In the genomic region with DNA sequence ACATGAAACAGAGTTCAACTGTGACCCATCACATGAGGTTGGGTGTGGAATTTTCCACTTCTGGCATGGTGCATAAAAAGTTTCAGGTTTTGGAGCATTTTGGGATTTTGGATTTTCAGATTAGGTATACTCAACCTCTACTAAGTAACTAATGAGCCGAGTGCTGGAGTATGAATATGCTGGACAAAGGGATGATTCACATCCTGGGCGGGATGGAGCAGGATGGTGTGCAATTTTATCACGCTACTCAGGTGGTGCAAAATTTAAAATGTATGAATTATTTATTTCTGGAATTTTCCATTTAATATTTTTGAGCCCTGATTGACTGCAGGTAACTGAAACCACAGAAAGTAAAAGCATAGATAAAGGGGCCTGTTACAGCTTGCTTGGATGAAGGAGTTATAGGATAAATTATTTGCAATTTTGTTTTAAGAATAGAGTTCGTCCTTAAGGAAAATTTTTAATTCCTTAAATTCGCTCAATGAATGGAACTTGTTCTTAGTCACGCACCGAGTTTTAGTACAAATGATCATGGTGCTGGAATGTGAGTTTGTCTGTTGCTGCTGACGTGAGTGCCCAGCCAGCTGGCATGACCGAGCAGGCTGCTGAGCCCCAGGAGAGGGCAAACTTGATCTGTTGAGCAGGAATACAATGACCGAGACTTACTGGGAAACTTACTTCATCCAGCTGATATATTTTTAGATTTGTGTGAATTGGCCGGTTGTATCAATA, we compare ENCODE assay signal across 12 cellular contexts.
A peak's percentile ranks its signal among the peaks of the same experiment; 100 is the strongest.
DNase-seq lines count a peak whose midpoint lies in the region; ATAC-seq and TF ChIP-seq lines count a peak whose summit lies in the region.
"Had no signal": no experiment of that assay in that cellular context is flagged by ENCODE, and none has a peak within 500 bp of the region (broad histone marks: within the 10 kb centered on the region; RNA-seq: fewer than 3 reads in every experiment).

No MANE protein-coding gene starts in this region.

- H3K36me3 ChIP-seq in GM23248 (ENCODE audit: low read depth) (no peaks in the 10 kb centered on the region), heart right ventricle (peaks cover 0 to 91% (median 11%) of the 10 kb centered on the region in 9 donors), gastrocnemius medialis (peaks cover 3 to 18% of the 10 kb centered on the region in 2 donors), SK-N-SH (replicated peaks in 1 of 2; ENCODE audit: control insufficient read depth in 1 of 2, insufficient read depth in 2 of 2, low read length in 1 of 2) (no peaks in the 10 kb centered on the region), spleen (peaks cover 0 to 100% (median 44%) of the 10 kb centered on the region in 6 donors)

- TF ChIP-seq CTCF in astrocyte of the spinal cord (IDR thresholded peaks at IDR 0.05; ENCODE audit: low read depth, low read length) (peak; percentile 21), heart right ventricle (IDR thresholded peaks at IDR 0.05) (peak in 3 of 9 donors; percentile 13 to 38 (median 24)), gastrocnemius medialis (IDR thresholded peaks at IDR 0.05 in 4 of 5, conservative IDR thresholded peaks at IDR 0.05 in 1 of 5) (no peak), SK-N-SH (IDR thresholded peaks at IDR 0.05) (no peak), GM10248 (IDR thresholded peaks at IDR 0.05; ENCODE audit: control extremely low read depth, extremely low read depth, low read depth, missing control alignments) (no peak), spleen (IDR thresholded peaks at IDR 0.05 in 8 of 11, conservative IDR thresholded peaks at IDR 0.05 in 3 of 11) (no peak)

- in situ Hi-C loops in GM23248 (cut with MboI), result no loop called here
- in situ Hi-C loops in astrocyte of the spinal cord (cut with HindIII; ENCODE audit: low sequenced_read_pairs), result no loop called here
- in situ Hi-C loops in gastrocnemius medialis (cut with MboI; ENCODE audit: low sequenced_read_pairs in 4 of 4), result no loop called here

- WGBS in GM23248 (ENCODE audit: low coverage in 1 of 2, low lambda C conversion rate in 2 of 2, missing lambda C conversion rate in 2 of 2), 2 experiments, result 75 to 77% methylated on average over 11 of the region's 11 CpGs
- WGBS in heart right ventricle, 2 donors, result 61 to 69% methylated on average over 11 of the region's 11 CpGs
- WGBS in SK-N-SH (ENCODE audit: low lambda C conversion rate), result 93% methylated on average over 11 of the region's 11 CpGs
- 93 to 96% (median 94%) methylated on average over 11 of the region's 11 CpGs for WGBS in spleen, 5 donors

- intact Hi-C loops in heart right ventricle (cut with DNase I) (no loop called here), gastrocnemius medialis (cut with DNase I; ENCODE audit: low total_unique reads) (loop anchor here (5.0 to 10.0 kb wide), 2 partner anchors 263 to 476 kb away; a partner anchor contains a TSS), spleen (cut with DNase I; ENCODE audit: low total_unique reads) (no loop called here)

- H4K20me1 ChIP-seq in GM23248 (ENCODE audit: insufficient read depth) (no peaks in the 10 kb centered on the region), SK-N-SH (ENCODE audit: insufficient read depth) (no peaks in the 10 kb centered on the region)

- H3K27me3 ChIP-seq in GM23248 (replicated peaks; ENCODE audit: insufficient read depth) (no peaks in the 10 kb centered on the region), heart right ventricle (no peaks in the 10 kb centered on the region), gastrocnemius medialis (no peaks in the 10 kb centered on the region), SK-N-SH (ENCODE audit: insufficient read depth) (no peaks in the 10 kb centered on the region), spleen (replicated peaks in 1 of 7) (no peaks in the 10 kb centered on the region)

- H3K27ac ChIP-seq in GM23248, result no peak overlapping the region
- peak overlapping the region in 9 of 10 donors; percentile 49 to 87 (median 75) for H3K27ac ChIP-seq in heart right ventricle
- H3K27ac ChIP-seq in gastrocnemius medialis, result peak overlapping the region; percentile 89 to 94 (median 92)
- H3K27ac ChIP-seq in SK-N-SH (ENCODE audit: low read depth in 2 of 2, low read length in 1 of 2), result no peak overlapping the region
- H3K27ac ChIP-seq in spleen, result no peak overlapping the region

- H3K4me2 ChIP-seq in GM23248 (ENCODE audit: unreplicated experiment) (no peak overlapping the region), SK-N-SH (no peak overlapping the region)

- POLR2A ChIA-PET in SK-N-SH (lab: Yijun Ruan, JAX), result no interaction called here
- POLR2A ChIA-PET in GM10248 (lab: Yijun Ruan, JAX), result no interaction called here

- no peaks in the 10 kb centered on the region for H3K79me2 ChIP-seq in GM23248 (ENCODE audit: insufficient read depth)
- no peaks in the 10 kb centered on the region for H3K79me2 ChIP-seq in SK-N-SH (ENCODE audit: insufficient read depth)

- H3K9ac ChIP-seq in GM23248 (no peak overlapping the region), SK-N-SH (no peak overlapping the region)

- H3K9me3 ChIP-seq in GM23248 (ENCODE audit: low read depth) (no peaks in the 10 kb centered on the region), heart right ventricle (no peaks in the 10 kb centered on the region), gastrocnemius medialis (no peaks in the 10 kb centered on the region), SK-N-SH (no peaks in the 10 kb centered on the region), spleen (no peaks in the 10 kb centered on the region)

- no peak for TF ChIP-seq POLR2A in gastrocnemius medialis (IDR thresholded peaks at IDR 0.05)
- TF ChIP-seq POLR2A in spleen (IDR thresholded peaks at IDR 0.05), result no peak

- CTCF ChIA-PET in SK-N-SH (lab: Yijun Ruan, JAX) (interaction anchor here (0.7 to 1.3 kb wide), 2 partner anchors 34 to 185 kb away, joined by 3 to 4 read pairs; no protein-coding TSS in a partner anchor), GM10248 (lab: Yijun Ruan, JAX) (interaction anchor here (0.9 kb wide), 1 partner anchor 45 kb away, joined by 3 read pairs; no protein-coding TSS in a partner anchor)

- H3F3A ChIP-seq in GM23248 (ENCODE audit: insufficient read depth) (no peaks in the 10 kb centered on the region), SK-N-SH (replicated peaks; ENCODE audit: insufficient read depth) (no peaks in the 10 kb centered on the region)

- DNase-seq in GM23248 (peak; percentile 51), astrocyte of the spinal cord (ENCODE audit: low read depth, low spot score) (peak; percentile 83), heart right ventricle (peak; percentile 52 to 74), gastrocnemius medialis (peak; percentile 84 to 90), SK-N-SH (no peak), GM10248 (ENCODE audit: extremely low spot score) (no peak), spleen (no peak)
- DNase-seq: activated B cell treated with CpG ODN at 0.5 μM for 24 hours; activated naive CD4-positive, alpha-beta T cell; foreskin melanocyte; NCI-H1930 had no signal

- H3K4me3 ChIP-seq in GM23248 (no peak overlapping the region), astrocyte of the spinal cord (ENCODE audit: low read depth, low read length) (no peak overlapping the region), heart right ventricle (no peak overlapping the region), gastrocnemius medialis (no peak overlapping the region), SK-N-SH (ENCODE audit: low read depth in 2 of 2, low read length in 1 of 2) (no peak overlapping the region), spleen (no peak overlapping the region)

- no peak for TF ChIP-seq RAD21 in SK-N-SH (IDR thresholded peaks at IDR 0.05; ENCODE audit: low read length)

- ATAC-seq in heart right ventricle, result peak; percentile 86 to 98 (median 94)
- peak; percentile 71 to 79 for ATAC-seq in gastrocnemius medialis
- no peak for ATAC-seq in GM21529 (IDR thresholded peaks at IDR 0.05; ENCODE audit: unreplicated experiment)

- H2AFZ ChIP-seq in GM23248, result no peak overlapping the region
- H2AFZ ChIP-seq in SK-N-SH (ENCODE audit: low read depth), result no peak overlapping the region

- H3K9me2 ChIP-seq in GM23248 (ENCODE audit: insufficient read depth), result no peaks in the 10 kb centered on the region
- no peaks in the 10 kb centered on the region for H3K9me2 ChIP-seq in SK-N-SH

- no peaks in the 10 kb centered on the region; the same call in 1 of the 2 replicates for H3K4me1 ChIP-seq in GM23248 (ENCODE audit: insufficient read depth)
- peaks cover 0 to 36% (median 8%) of the 10 kb centered on the region in 9 donors for H3K4me1 ChIP-seq in heart right ventricle
- peaks cover 34 to 61% of the 10 kb centered on the region in 2 donors for H3K4me1 ChIP-seq in gastrocnemius medialis
- H3K4me1 ChIP-seq in SK-N-SH (ENCODE audit: control insufficient read depth in 1 of 2, insufficient read depth in 2 of 2, low read depth in 1 of 2, low read length in 1 of 2), result no peaks in the 10 kb centered on the region
- H3K4me1 ChIP-seq in spleen, result no peaks in the 10 kb centered on the region

- no peak for TF ChIP-seq EP300 in SK-N-SH (IDR thresholded peaks at IDR 0.05; ENCODE audit: borderline replicate concordance in 1 of 2, low read depth in 1 of 2, low read length in 1 of 2)

TF ChIP-seq in SK-N-SH, 30 proteins besides CTCF, POLR2A, EP300 and RAD21:
- no peak for TF ChIP-seq CHD2 (IDR thresholded peaks at IDR 0.05; ENCODE audit: low read length, partially characterized antibody)
TF ChIP-seq in SK-N-SH: peak in this region for 0.

Comparison
In these comparisons a context has a peak if more than half of its experiments do, and no peak if none do; other contexts are left out.
1. DNase-seq: peak in GM23248 (single experiment), astrocyte of the spinal cord (single experiment), heart right ventricle (2 of 2) and gastrocnemius medialis (2 of 2); none in SK-N-SH (single experiment), GM10248 (single experiment) and spleen (single experiment).
2. H3K27ac ChIP-seq: peak in heart right ventricle (9 of 10) and gastrocnemius medialis (4 of 4); none in GM23248 (single experiment), SK-N-SH (0 of 2) and spleen (0 of 8).